Comparison of ENCODE assay signal across 35 cellular contexts in genomic region chr16:2848933-2849332, GRCh38. TPM values are rescaled to one million over a fixed set of nuclear protein-coding genes. Genes with fewer than 3 reads are reported as not detected.
"Had no signal": no experiment of that assay in that cellular context is flagged by ENCODE, and none has a peak within 500 bp of the region (broad histone marks: within the 10 kb centered on the region; RNA-seq: fewer than 3 reads in every experiment).

No MANE protein-coding gene starts in this region.

- H3K27me3 ChIP-seq: foreskin keratinocyte, hepatocyte, right atrium auricular region, thyroid gland had no signal

- H3K4me3 Mint-ChIP-seq: dendritic cell treated with granulocyte-macrophage colony-stimulating factor and Interleukin-4, amounts not matched to agents 40 ng/mL and 50 ng/mL, for 4 days; natural killer cell treated with Interleukin-12 subunit alpha and Interleukin-12 subunit beta and Interleukin-15 and Interleukin-18, amount 100 ng/mL, for 72 hours; neural crest cell; stimulated activated effector memory CD8-positive, alpha-beta T cell treated with anti-CD3 and anti-CD28 coated beads, Interleukin-12 subunit alpha, Interleukin-12 subunit beta, amount 100 ng/mL, for 72 hours; type B pancreatic cell had no signal

- H3K36me3 Mint-ChIP-seq: stimulated activated effector memory CD8-positive, alpha-beta T cell treated with anti-CD3 and anti-CD28 coated beads, Interleukin-12 subunit alpha, Interleukin-12 subunit beta, amount 100 ng/mL, for 72 hours had no signal

- H2AFZ ChIP-seq: hepatocyte, parathyroid adenoma had no signal

- H3K27ac ChIP-seq: colonic mucosa, esophagus muscularis mucosa, foreskin keratinocyte, gastroesophageal sphincter, heart left ventricle, lower lobe of right lung, neutrophil, parathyroid adenoma, prostate gland, right atrium auricular region, stomach, thyroid gland had no signal

- H3K36me3 ChIP-seq: colonic mucosa, esophagus muscularis mucosa, gastroesophageal sphincter, heart left ventricle, lower lobe of right lung, neutrophil, prostate gland, right atrium auricular region, thyroid gland had no signal

- H3K4me1 Mint-ChIP-seq: neural crest cell had no signal

- H3K4me3 ChIP-seq: colonic mucosa, esophagus muscularis mucosa, gastroesophageal sphincter, heart left ventricle, hepatocyte, lower lobe of right lung, prostate gland, right atrium auricular region, smooth muscle cell, stomach, thyroid gland had no signal

- H3K9me3 ChIP-seq: colonic mucosa, lower lobe of right lung, neutrophil, prostate gland, thyroid gland had no signal

- H3K4me1 ChIP-seq: colonic mucosa, esophagus muscularis mucosa, gastroesophageal sphincter, heart left ventricle, lower lobe of right lung, parathyroid adenoma, prostate gland, right atrium auricular region, thyroid gland had no signal

- H3K4me2 ChIP-seq: hepatocyte, smooth muscle cell had no signal

- H3K27ac Mint-ChIP-seq: dendritic cell treated with granulocyte-macrophage colony-stimulating factor and Interleukin-4, amounts not matched to agents 40 ng/mL and 50 ng/mL, for 4 days; natural killer cell treated with Interleukin-12 subunit alpha and Interleukin-12 subunit beta and Interleukin-15 and Interleukin-18, amount 100 ng/mL, for 72 hours; stimulated activated effector memory CD8-positive, alpha-beta T cell treated with anti-CD3 and anti-CD28 coated beads, Interleukin-12 subunit alpha, Interleukin-12 subunit beta, amount 100 ng/mL, for 72 hours; type B pancreatic cell had no signal

- DNase-seq: colonic mucosa; effector CD8-positive, alpha-beta T cell; foreskin keratinocyte; heart left ventricle; kidney glomerular epithelial cell; left ventricle myocardium superior; lower lobe of right lung; stimulated activated CD4-positive, alpha-beta T cell treated with anti-CD3 and anti-CD28 coated beads, Interleukin-2, amount 100 ng/mL, for 24 hours; stimulated activated CD4-positive, alpha-beta T cell treated with anti-CD3 and anti-CD28 coated beads, Interleukin-4, amount 100 ng/mL, for 24 hours; stimulated activated naive CD4-positive, alpha-beta T cell treated with Interleukin-2 at 50 U/mL for 16 hours; stomach; thyroid gland had no signal

- H3K9me3 Mint-ChIP-seq: natural killer cell treated with Interleukin-12 subunit alpha and Interleukin-12 subunit beta and Interleukin-15 and Interleukin-18, amount 100 ng/mL, for 72 hours; neural crest cell; type B pancreatic cell had no signal

- ATAC-seq: foreskin keratinocyte; gastroesophageal sphincter; heart left ventricle; left ventricle myocardium superior; lower lobe of right lung; natural killer cell treated with Interleukin-12 subunit alpha and Interleukin-12 subunit beta and Interleukin-15 and Interleukin-18, amount 100 ng/mL, for 72 hours; sciatic nerve; stimulated activated effector memory CD8-positive, alpha-beta T cell treated with anti-CD3 and anti-CD28 coated beads, Interleukin-12 subunit alpha, Interleukin-12 subunit beta, amount 100 ng/mL, for 72 hours had no signal

- H3K79me2 ChIP-seq: hepatocyte, parathyroid adenoma had no signal

RNA-seq across cellular contexts. Expression of gene PRSS22, which starts 9.0 kb away (rescaled TPM):
- total RNA-seq: chondrocyte, endothelial cell of umbilical vein, esophagus muscularis mucosa, heart left ventricle, left ventricle myocardium superior, mesenteric fat pad, neural crest cell, omental fat pad, right atrium auricular region, temporal lobe had no signal
- polyA plus RNA-seq: endothelial cell of umbilical vein, fibroblast of lung, heart left ventricle had no signal

RNA-seq across cellular contexts. Expression of gene ZG16B, which starts 18.8 kb away (rescaled TPM):
- total RNA-seq: endothelial cell of umbilical vein, esophagus muscularis mucosa, fibroblast of lung, mesenteric fat pad, neural crest cell, sciatic nerve, smooth muscle cell, thyroid gland had no signal
- polyA plus RNA-seq: fibroblast of lung, heart left ventricle, smooth muscle cell had no signal

RNA-seq across cellular contexts. Expression of gene PRSS21, which starts 31.9 kb away (rescaled TPM):
- total RNA-seq: chondrocyte, endothelial cell of umbilical vein, esophagus muscularis mucosa, gastroesophageal sphincter, heart left ventricle, hepatocyte, left ventricle myocardium superior, mesenteric fat pad, neural crest cell, right atrium auricular region, smooth muscle cell, temporal lobe, urinary bladder had no signal
- polyA plus RNA-seq: heart left ventricle, hepatocyte, smooth muscle cell had no signal

RNA-seq across cellular contexts. Expression of gene PRSS41, which starts 50.7 kb away (rescaled TPM):
- total RNA-seq: chondrocyte; colonic mucosa; endothelial cell of umbilical vein; epithelial cell of proximal tubule; esophagus muscularis mucosa; fibroblast of lung; foreskin keratinocyte; gastroesophageal sphincter; heart left ventricle; hepatocyte; left ventricle myocardium superior; lower lobe of right lung; mesenteric fat pad; natural killer cell treated with Interleukin-12 subunit alpha and Interleukin-12 subunit beta and Interleukin-15 and Interleukin-18, amount 100 ng/mL, for 72 hours; neural crest cell; omental fat pad; prostate gland; right atrium auricular region; sciatic nerve; smooth muscle cell; stomach; subcutaneous adipose tissue; temporal lobe; thyroid gland; urinary bladder had no signal
- polyA plus RNA-seq: endothelial cell of umbilical vein, fibroblast of lung, foreskin keratinocyte, heart left ventricle, hepatocyte, smooth muscle cell, stomach, urinary bladder had no signal
